8 cellular contexts compared by ENCODE assay signal in genomic region chr19:45250832-45251451, GRCh38. TPM values are rescaled to one million over a fixed set of nuclear protein-coding genes. Genes with fewer than 3 reads are reported as not detected.
A peak's percentile ranks its signal among the peaks of the same experiment; 100 is the strongest.
DNase-seq lines count a peak whose midpoint lies in the region; ATAC-seq and TF ChIP-seq lines count a peak whose summit lies in the region.

MARK4 (plus strand) TSS chr19:45251271; CDS start chr19:45251589, 318 bp downstream.

- TF ChIP-seq CTCF in Peyer's patch (IDR thresholded peaks at IDR 0.05) (no peak), fibroblast of mammary gland (conservative IDR thresholded peaks at IDR 0.05; ENCODE audit: control insufficient read depth, insufficient read depth, low read depth, low read length) (no peak)

- no peak for TF ChIP-seq POLR2A in Peyer's patch (IDR thresholded peaks at IDR 0.05)

- H3K4me3 ChIP-seq in Peyer's patch, result peak within 1 kb of the TSS; percentile 81 to 100 (median 91)
- H3K4me3 ChIP-seq in fibroblast of mammary gland (ENCODE audit: control insufficient read depth, low read depth, low read length), result peak within 1 kb of the TSS; percentile 73

- peaks cover 2% of the 10 kb centered on the region for H3K27me3 Mint-ChIP-seq in activated T-helper 1 cell treated with anti-CD3 and anti-CD28 coated beads, Interleukin-12 subunit alpha, Interleukin-12 subunit beta, Interleukin-2, Interleukin-4 antibody, amounts not matched to agents 30 ng/mL and 10 ng/mL and 1 ng/mL, durations not matched to agents 14 hours and 24 hours and 36 hours (ENCODE audit: insufficient read depth)
- H3K27me3 Mint-ChIP-seq in naive thymus-derived CD8-positive, alpha-beta T cell, result peaks cover 0 to under 1% (median 0%) of the 10 kb centered on the region in 5 donors

- peak within 1 kb of the TSS; percentile 66 to 78 (median 73) for H3K27ac ChIP-seq in Peyer's patch

- peaks cover 0 to 36% (median 13%) of the 10 kb centered on the region in 4 donors for H3K4me1 ChIP-seq in Peyer's patch

- ATAC-seq in HG03432 (IDR thresholded peaks at IDR 0.05; ENCODE audit: unreplicated experiment) (peak; percentile 63), HG03457 (IDR thresholded peaks at IDR 0.05; ENCODE audit: unreplicated experiment) (no peak)
- peak; percentile 73 for ATAC-seq in naive thymus-derived CD8-positive, alpha-beta T cell

- H3K36me3 ChIP-seq in Peyer's patch, result no peaks in the 10 kb centered on the region

- no peaks in the 10 kb centered on the region for H3K36me3 Mint-ChIP-seq in activated T-helper 1 cell treated with anti-CD3 and anti-CD28 coated beads, Interleukin-12 subunit alpha, Interleukin-12 subunit beta, Interleukin-2, Interleukin-4 antibody, amounts not matched to agents 30 ng/mL and 10 ng/mL and 1 ng/mL, durations not matched to agents 14 hours and 24 hours and 36 hours (ENCODE audit: low read depth)
- H3K36me3 Mint-ChIP-seq in naive thymus-derived CD8-positive, alpha-beta T cell, result no peaks in the 10 kb centered on the region

- peak within 1 kb of the TSS; percentile 70 for H3K27ac Mint-ChIP-seq in activated T-helper 1 cell treated with anti-CD3 and anti-CD28 coated beads, Interleukin-12 subunit alpha, Interleukin-12 subunit beta, Interleukin-2, Interleukin-4 antibody, amounts not matched to agents 30 ng/mL and 10 ng/mL and 1 ng/mL, durations not matched to agents 14 hours and 24 hours and 36 hours
- peak within 1 kb of the TSS; percentile 74 to 92 (median 88) for H3K27ac Mint-ChIP-seq in naive thymus-derived CD8-positive, alpha-beta T cell

- H3K27me3 ChIP-seq in Peyer's patch, result no peaks in the 10 kb centered on the region

- peaks cover 19% of the 10 kb centered on the region for H3K4me1 Mint-ChIP-seq in activated T-helper 1 cell treated with anti-CD3 and anti-CD28 coated beads, Interleukin-12 subunit alpha, Interleukin-12 subunit beta, Interleukin-2, Interleukin-4 antibody, amounts not matched to agents 30 ng/mL and 10 ng/mL and 1 ng/mL, durations not matched to agents 14 hours and 24 hours and 36 hours (ENCODE audit: low read depth)
- peaks cover 27 to 44% (median 40%) of the 10 kb centered on the region in 4 donors for H3K4me1 Mint-ChIP-seq in naive thymus-derived CD8-positive, alpha-beta T cell

- H3K4me3 Mint-ChIP-seq in activated T-helper 1 cell treated with anti-CD3 and anti-CD28 coated beads, Interleukin-12 subunit alpha, Interleukin-12 subunit beta, Interleukin-2, Interleukin-4 antibody, amounts not matched to agents 30 ng/mL and 10 ng/mL and 1 ng/mL, durations not matched to agents 14 hours and 24 hours and 36 hours, result peak within 1 kb of the TSS; percentile 87
- peak within 1 kb of the TSS; percentile 84 to 98 (median 91) for H3K4me3 Mint-ChIP-seq in naive thymus-derived CD8-positive, alpha-beta T cell

- no peaks in the 10 kb centered on the region for H3K9me3 Mint-ChIP-seq in activated T-helper 1 cell treated with anti-CD3 and anti-CD28 coated beads, Interleukin-12 subunit alpha, Interleukin-12 subunit beta, Interleukin-2, Interleukin-4 antibody, amounts not matched to agents 30 ng/mL and 10 ng/mL and 1 ng/mL, durations not matched to agents 14 hours and 24 hours and 36 hours
- no peaks in the 10 kb centered on the region for H3K9me3 Mint-ChIP-seq in naive thymus-derived CD8-positive, alpha-beta T cell

- POLR2A ChIA-PET in naive thymus-derived CD8-positive, alpha-beta T cell (lab: Charles Lee), result no interaction called here

- DNase-seq in COLO829 (ENCODE audit: low spot score), result peak; percentile 67
- peak; percentile 42 to 76 (median 63) for DNase-seq in Peyer's patch
- DNase-seq in activated T-helper 1 cell treated with anti-CD3 and anti-CD28 coated beads, Interleukin-12 subunit alpha, Interleukin-12 subunit beta, Interleukin-2, Interleukin-4 antibody, amounts not matched to agents 30 ng/mL and 10 ng/mL and 1 ng/mL, durations not matched to agents 14 hours and 24 hours and 36 hours (ENCODE audit: low spot score), result peak; percentile 40
- DNase-seq in fibroblast of mammary gland (ENCODE audit: low read depth), result peak; percentile 26
- peak; percentile 9 to 74 (median 52) for DNase-seq in naive thymus-derived CD8-positive, alpha-beta T cell
- peak; percentile 52 for DNase-seq in stimulated activated naive CD4-positive, alpha-beta T cell treated with Interleukin-2 at 50 U/mL for 16 hours (lab: John Stamatoyannopoulos, UW)

- intact Hi-C loops in activated T-helper 1 cell treated with anti-CD3 and anti-CD28 coated beads, Interleukin-12 subunit alpha, Interleukin-12 subunit beta, Interleukin-2, Interleukin-4 antibody, amounts not matched to agents 30 ng/mL and 10 ng/mL and 1 ng/mL, durations not matched to agents 14 hours and 24 hours and 36 hours (cut with micrococcal nuclease), result loop anchor here (1.0 to 5.0 kb wide), 4 partner anchors 73 to 236 kb away; partner anchors contain the start of genes BLOC1S3, ERCC2, GEMIN7 and TRAPPC6A

- H3K9me3 ChIP-seq in Peyer's patch, result no peaks in the 10 kb centered on the region

RNA-seq across cellular contexts. Expression of gene MARK4, which starts in this region (rescaled TPM):
- 10 to 100 TPM in 3 of 4 donors, 1 to 10 TPM in 1; 8.1 to 63.5 (median 23.4) TPM for total RNA-seq in Peyer's patch
- total RNA-seq in activated T-helper 1 cell treated with anti-CD3 and anti-CD28 coated beads, Interleukin-12 subunit alpha, Interleukin-12 subunit beta, Interleukin-2, Interleukin-4 antibody, amounts not matched to agents 30 ng/mL and 10 ng/mL and 1 ng/mL, durations not matched to agents 14 hours and 24 hours and 36 hours, result 27.1 and 27.2 TPM in 2 replicates
- total RNA-seq in naive thymus-derived CD8-positive, alpha-beta T cell, result 10 to 100 TPM; 19.6 to 24.9 TPM
- under 1 TPM; 0.79 to 0.95 (median 0.91) TPM for polyA plus RNA-seq in naive thymus-derived CD8-positive, alpha-beta T cell
